ENCODE assay signal across 8 cellular contexts in the genomic region with DNA sequence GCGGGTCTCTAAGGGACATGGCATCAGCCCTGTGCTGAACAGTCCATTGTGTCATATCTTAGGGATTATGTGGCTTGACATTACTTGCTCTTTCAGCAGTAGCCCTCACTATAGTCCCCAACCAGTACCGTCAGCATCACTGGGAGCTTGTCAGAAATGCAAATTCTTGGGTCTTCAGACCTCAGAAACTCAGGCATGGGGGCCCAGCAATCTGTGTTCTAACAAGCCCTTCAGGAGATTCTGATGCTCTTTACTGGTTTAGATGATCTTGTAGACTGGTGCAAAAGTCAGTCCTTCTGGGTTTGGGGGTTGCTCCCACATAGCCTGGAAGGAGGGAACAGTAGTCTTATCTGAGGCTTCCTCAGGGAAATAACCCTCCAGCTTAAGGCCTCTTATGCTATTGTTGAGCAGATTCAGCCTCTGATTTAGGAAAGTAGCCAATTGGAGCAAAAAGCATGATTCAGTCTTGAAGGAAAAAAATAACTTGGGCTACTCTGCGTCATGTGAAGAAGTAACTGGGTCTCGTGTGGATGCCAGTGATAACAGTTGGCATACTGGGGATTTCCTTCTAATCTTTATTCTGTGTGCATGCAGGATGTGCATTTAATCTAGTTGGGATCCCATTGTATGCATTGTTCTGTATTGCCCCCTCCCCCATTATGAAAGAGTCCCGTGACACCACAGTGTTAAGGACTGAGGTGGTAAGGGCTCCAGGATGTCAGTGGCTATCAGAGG. TPM values are rescaled to one million over a fixed set of nuclear protein-coding genes. Genes with fewer than 3 reads are reported as not detected.
DNase-seq lines count a peak whose midpoint lies in the region; ATAC-seq and TF ChIP-seq lines count a peak whose summit lies in the region.

No MANE protein-coding gene starts in this region.

- no peaks in the 10 kb centered on the region for H4K20me1 ChIP-seq in SK-N-SH (ENCODE audit: insufficient read depth)

- TF ChIP-seq EP300 in SK-N-SH (IDR thresholded peaks at IDR 0.05; ENCODE audit: borderline replicate concordance in 1 of 2, low read depth in 1 of 2, low read length in 1 of 2) = no peak

- H3F3A ChIP-seq in SK-N-SH (replicated peaks; ENCODE audit: insufficient read depth) = peaks cover 10% of the 10 kb centered on the region

- H3K4me2 ChIP-seq in SK-N-SH = peak overlapping the region; percentile 27; the same call in 1 of the 2 replicates

- H3K4me1 Mint-ChIP-seq in stimulated activated effector memory CD8-positive, alpha-beta T cell treated with anti-CD3 and anti-CD28 coated beads, Interleukin-12 subunit alpha, Interleukin-12 subunit beta, amount 100 ng/mL, for 72 hours = peaks cover 43% of the 10 kb centered on the region
- H3K4me1 Mint-ChIP-seq in activated T-helper 1 cell treated with anti-CD3 and anti-CD28 coated beads, Interleukin-12 subunit alpha, Interleukin-12 subunit beta, Interleukin-2, Interleukin-4 antibody, amounts not matched to agents 30 ng/mL and 10 ng/mL and 1 ng/mL, durations not matched to agents 14 hours and 24 hours and 36 hours (ENCODE audit: low read depth) = peaks cover 28% of the 10 kb centered on the region

- no peak overlapping the region for H3K4me3 ChIP-seq in SK-N-SH (ENCODE audit: low read depth in 2 of 2, low read length in 1 of 2)

- no peaks in the 10 kb centered on the region for H3K27me3 ChIP-seq in SK-N-SH (ENCODE audit: insufficient read depth)

- ATAC-seq in GM21381 (IDR thresholded peaks at IDR 0.05; ENCODE audit: unreplicated experiment) = peak; percentile 53
- ATAC-seq in left cardiac atrium = peak; percentile 42 to 80
- peak; percentile 19 for ATAC-seq in stimulated activated effector memory CD8-positive, alpha-beta T cell treated with anti-CD3 and anti-CD28 coated beads, Interleukin-12 subunit alpha, Interleukin-12 subunit beta, amount 100 ng/mL, for 72 hours
- ATAC-seq in GM18505 (IDR thresholded peaks at IDR 0.05; ENCODE audit: unreplicated experiment) = no peak

- H3K79me2 ChIP-seq in SK-N-SH (ENCODE audit: insufficient read depth) = peaks cover 13% of the 10 kb centered on the region

- H3K4me3 Mint-ChIP-seq in stimulated activated effector memory CD8-positive, alpha-beta T cell treated with anti-CD3 and anti-CD28 coated beads, Interleukin-12 subunit alpha, Interleukin-12 subunit beta, amount 100 ng/mL, for 72 hours = no peak overlapping the region
- no peak overlapping the region for H3K4me3 Mint-ChIP-seq in activated T-helper 1 cell treated with anti-CD3 and anti-CD28 coated beads, Interleukin-12 subunit alpha, Interleukin-12 subunit beta, Interleukin-2, Interleukin-4 antibody, amounts not matched to agents 30 ng/mL and 10 ng/mL and 1 ng/mL, durations not matched to agents 14 hours and 24 hours and 36 hours

- H3K4me1 ChIP-seq in SK-N-SH (ENCODE audit: control insufficient read depth in 1 of 2, insufficient read depth in 2 of 2, low read depth in 1 of 2, low read length in 1 of 2) = peaks cover 0 to 13% of the 10 kb centered on the region in 2 experiments; a peak in 1 of 4 replicates

- no peak for TF ChIP-seq POLR2A in GM18505 (IDR thresholded peaks at IDR 0.05; ENCODE audit: borderline replicate concordance, extremely low read depth, insufficient read depth, insufficient read length)

- H3K27me3 Mint-ChIP-seq in activated T-helper 1 cell treated with anti-CD3 and anti-CD28 coated beads, Interleukin-12 subunit alpha, Interleukin-12 subunit beta, Interleukin-2, Interleukin-4 antibody, amounts not matched to agents 30 ng/mL and 10 ng/mL and 1 ng/mL, durations not matched to agents 14 hours and 24 hours and 36 hours (ENCODE audit: insufficient read depth) = peaks cover 2% of the 10 kb centered on the region

- intact Hi-C loops in left cardiac atrium (cut with DNase I) = no loop called here
- intact Hi-C loops in activated T-helper 1 cell treated with anti-CD3 and anti-CD28 coated beads, Interleukin-12 subunit alpha, Interleukin-12 subunit beta, Interleukin-2, Interleukin-4 antibody, amounts not matched to agents 30 ng/mL and 10 ng/mL and 1 ng/mL, durations not matched to agents 14 hours and 24 hours and 36 hours (cut with micrococcal nuclease) = no loop called here

- H3K27ac ChIP-seq in SK-N-SH (ENCODE audit: low read depth in 2 of 2, low read length in 1 of 2) = peak overlapping the region in 1 of 2 experiments; percentile 29; a peak in 1 of 4 replicates

- H3K9ac ChIP-seq in SK-N-SH = no peak overlapping the region

- no peak for DNase-seq in SK-N-SH
- DNase-seq in left cardiac atrium = no peak
- DNase-seq in stimulated activated effector memory CD8-positive, alpha-beta T cell treated with anti-CD3 and anti-CD28 coated beads, Interleukin-12 subunit alpha, Interleukin-12 subunit beta, amount 100 ng/mL, for 72 hours (ENCODE audit: low spot score in 2 of 2) = no peak
- no peak for DNase-seq in NCI-H748 (lab: John Stamatoyannopoulos, UW; ENCODE audit: unreplicated experiment)
- no peak for DNase-seq in stimulated activated CD4-positive, alpha-beta T cell treated with anti-CD3 and anti-CD28 coated beads, Interleukin-15, amount 100 ng/mL, for 24 hours
- DNase-seq in activated T-helper 1 cell treated with anti-CD3 and anti-CD28 coated beads, Interleukin-12 subunit alpha, Interleukin-12 subunit beta, Interleukin-2, Interleukin-4 antibody, amounts not matched to agents 30 ng/mL and 10 ng/mL and 1 ng/mL, durations not matched to agents 14 hours and 24 hours and 36 hours (ENCODE audit: low spot score) = no peak

- no peak for TF ChIP-seq CTCF in SK-N-SH (IDR thresholded peaks at IDR 0.05)

- POLR2A ChIA-PET in SK-N-SH (lab: Yijun Ruan, JAX) = no interaction called here

- no peaks in the 10 kb centered on the region for H3K9me3 Mint-ChIP-seq in stimulated activated effector memory CD8-positive, alpha-beta T cell treated with anti-CD3 and anti-CD28 coated beads, Interleukin-12 subunit alpha, Interleukin-12 subunit beta, amount 100 ng/mL, for 72 hours
- no peaks in the 10 kb centered on the region for H3K9me3 Mint-ChIP-seq in activated T-helper 1 cell treated with anti-CD3 and anti-CD28 coated beads, Interleukin-12 subunit alpha, Interleukin-12 subunit beta, Interleukin-2, Interleukin-4 antibody, amounts not matched to agents 30 ng/mL and 10 ng/mL and 1 ng/mL, durations not matched to agents 14 hours and 24 hours and 36 hours

- CTCF ChIA-PET in SK-N-SH (lab: Yijun Ruan, JAX) = interaction anchor here (3.6 kb wide), 1 partner anchor 48 kb away, joined by 18 read pairs; no protein-coding TSS in a partner anchor

- no peak for TF ChIP-seq RAD21 in SK-N-SH (IDR thresholded peaks at IDR 0.05; ENCODE audit: low read length)

- no peaks in the 10 kb centered on the region for H3K36me3 ChIP-seq in SK-N-SH (replicated peaks in 1 of 2; ENCODE audit: control insufficient read depth in 1 of 2, insufficient read depth in 2 of 2, low read length in 1 of 2)

- H3K9me3 ChIP-seq in SK-N-SH = no peaks in the 10 kb centered on the region

- 87% methylated on average over 4 of the region's 5 CpGs for WGBS in SK-N-SH (ENCODE audit: low lambda C conversion rate)

- H3K9me2 ChIP-seq in SK-N-SH = no peaks in the 10 kb centered on the region

- peak overlapping the region; percentile 8 for H3K27ac Mint-ChIP-seq in stimulated activated effector memory CD8-positive, alpha-beta T cell treated with anti-CD3 and anti-CD28 coated beads, Interleukin-12 subunit alpha, Interleukin-12 subunit beta, amount 100 ng/mL, for 72 hours
- no peak overlapping the region for H3K27ac Mint-ChIP-seq in activated T-helper 1 cell treated with anti-CD3 and anti-CD28 coated beads, Interleukin-12 subunit alpha, Interleukin-12 subunit beta, Interleukin-2, Interleukin-4 antibody, amounts not matched to agents 30 ng/mL and 10 ng/mL and 1 ng/mL, durations not matched to agents 14 hours and 24 hours and 36 hours

- no peak overlapping the region for H2AFZ ChIP-seq in SK-N-SH (ENCODE audit: low read depth)

- H3K36me3 Mint-ChIP-seq in stimulated activated effector memory CD8-positive, alpha-beta T cell treated with anti-CD3 and anti-CD28 coated beads, Interleukin-12 subunit alpha, Interleukin-12 subunit beta, amount 100 ng/mL, for 72 hours = no peaks in the 10 kb centered on the region
- H3K36me3 Mint-ChIP-seq in activated T-helper 1 cell treated with anti-CD3 and anti-CD28 coated beads, Interleukin-12 subunit alpha, Interleukin-12 subunit beta, Interleukin-2, Interleukin-4 antibody, amounts not matched to agents 30 ng/mL and 10 ng/mL and 1 ng/mL, durations not matched to agents 14 hours and 24 hours and 36 hours (ENCODE audit: low read depth) = peaks cover 7% of the 10 kb centered on the region

TF ChIP-seq in SK-N-SH, 30 proteins besides CTCF, POLR2A, EP300 and RAD21 (continues in another document):
- TF ChIP-seq, protein P1, sequence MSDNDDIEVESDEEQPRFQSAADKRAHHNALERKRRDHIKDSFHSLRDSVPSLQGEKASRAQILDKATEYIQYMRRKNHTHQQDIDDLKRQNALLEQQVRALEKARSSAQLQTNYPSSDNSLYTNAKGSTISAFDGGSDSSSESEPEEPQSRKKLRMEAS (IDR thresholded peaks at IDR 0.05; ENCODE audit: low read depth) = 0 out of 2 replicates have a peak, but pooled peaks have one; percentile 14

RNA-seq across cellular contexts. Expression of a gene that starts 38.9 kb away (rescaled TPM):
- polyA plus RNA-seq in SK-N-SH (2012; rRNA removed) = 11.5 and 12.5 TPM in 2 replicates
- 10.7 and 13.8 TPM in 2 replicates for polyA plus RNA-seq in SK-N-SH (2012; cell fraction: cytosol; rRNA removed)
- 12.5 and 13.9 TPM in 2 replicates for polyA plus RNA-seq in SK-N-SH (2012; cell fraction: nucleus; rRNA removed)
- total RNA-seq in left cardiac atrium = 100 to 1,000 TPM; 197 to 211 TPM
- 32.6 and 33.8 TPM in 2 replicates for total RNA-seq in activated T-helper 1 cell treated with anti-CD3 and anti-CD28 coated beads, Interleukin-12 subunit alpha, Interleukin-12 subunit beta, Interleukin-2, Interleukin-4 antibody, amounts not matched to agents 30 ng/mL and 10 ng/mL and 1 ng/mL, durations not matched to agents 14 hours and 24 hours and 36 hours
